In genomic region chr6:136982928-136983327, GRCh38 we compare ENCODE assay signal across 14 cellular contexts.
"Had no signal": no experiment of that assay in that cellular context is flagged by ENCODE, and none has a peak within 500 bp of the region (broad histone marks: within the 10 kb centered on the region; RNA-seq: fewer than 3 reads in every experiment).

No MANE protein-coding gene starts in this region.

- DNase-seq: activated CD4-positive, alpha-beta T cell treated with anti-CD3 and anti-CD28 coated beads, Interleukin-2, amount 50 U/mL, for 1 hour; activated CD8-positive, alpha-beta memory T cell treated with anti-CD3 and anti-CD28 coated beads for 24 hours; activated naive CD8-positive, alpha-beta T cell treated with anti-CD3 and anti-CD28 coated beads, Interleukin-2, amount 10 ng/mL, durations not matched to agents 7 days and 5 days; aorta; foreskin fibroblast; lower lobe of right lung; midbrain; psoas muscle; stimulated activated CD4-positive, alpha-beta T cell treated with anti-CD3 and anti-CD28 coated beads, Interleukin-2, amount 100 ng/mL, for 24 hours had no signal

- H3K36me3 Mint-ChIP-seq: activated naive CD8-positive, alpha-beta T cell treated with anti-CD3 and anti-CD28 coated beads, Interleukin-2, amount 10 ng/mL, durations not matched to agents 7 days and 5 days had no signal

- H3K9me3 ChIP-seq: esophagus muscularis mucosa, lower lobe of right lung, psoas muscle had no signal

- H3K4me1 ChIP-seq: esophagus muscularis mucosa, lower lobe of right lung, psoas muscle had no signal

- FAIRE-seq: colon, endometrium had no signal

- H3K4me3 Mint-ChIP-seq: activated naive CD8-positive, alpha-beta T cell treated with anti-CD3 and anti-CD28 coated beads, Interleukin-2, amount 10 ng/mL, durations not matched to agents 7 days and 5 days had no signal

- H3K27ac Mint-ChIP-seq: activated naive CD8-positive, alpha-beta T cell treated with anti-CD3 and anti-CD28 coated beads, Interleukin-2, amount 10 ng/mL, durations not matched to agents 7 days and 5 days had no signal

- H3K36me3 ChIP-seq: esophagus muscularis mucosa, lower lobe of right lung had no signal

- H3K9me3 Mint-ChIP-seq: activated naive CD8-positive, alpha-beta T cell treated with anti-CD3 and anti-CD28 coated beads, Interleukin-2, amount 10 ng/mL, durations not matched to agents 7 days and 5 days had no signal

- ATAC-seq: activated CD4-positive, CD25-positive, alpha-beta regulatory T cell treated with anti-CD3 and anti-CD28 coated beads, Interleukin-2, amount 50 U/mL, for 24 hours; lower lobe of right lung; psoas muscle; sciatic nerve had no signal

- H3K27ac ChIP-seq: esophagus muscularis mucosa, lower lobe of right lung, psoas muscle had no signal

- H3K4me3 ChIP-seq: esophagus muscularis mucosa, lower lobe of right lung, psoas muscle had no signal

- H3K4me1 Mint-ChIP-seq: activated naive CD8-positive, alpha-beta T cell treated with anti-CD3 and anti-CD28 coated beads, Interleukin-2, amount 10 ng/mL, durations not matched to agents 7 days and 5 days had no signal
